In genomic region chrX:14043209-14043608, GRCh38 we compare ENCODE assay signal across 16 cellular contexts. TPM values are rescaled to one million over a fixed set of nuclear protein-coding genes. Genes with fewer than 3 reads are reported as not detected.
DNase-seq lines count a peak whose midpoint lies in the region; ATAC-seq, FAIRE-seq and TF ChIP-seq lines count a peak whose summit lies in the region.
"Had no signal": no experiment of that assay in that cellular context is flagged by ENCODE, and none has a peak within 500 bp of the region (broad histone marks: within the 10 kb centered on the region; RNA-seq: fewer than 3 reads in every experiment).

No MANE protein-coding gene starts in this region.

- no peaks in the 10 kb centered on the region for H3K9me3 ChIP-seq in MM.1S (replicated peaks; ENCODE audit: insufficient read depth, low read length)
- H3K9me3 ChIP-seq in keratinocyte (ENCODE audit: control insufficient read depth, low read depth, low read length): no peaks in the 10 kb centered on the region
- H3K9me3 ChIP-seq in colonic mucosa: no peaks in the 10 kb centered on the region
- H3K9me3 ChIP-seq: BE2C, HAP-1 had no signal

- H4K20me1 ChIP-seq in MM.1S (ENCODE audit: insufficient read depth, low read length) (no peaks in the 10 kb centered on the region), keratinocyte (ENCODE audit: control insufficient read depth, extremely low read depth, insufficient read depth, low read length) (no peaks in the 10 kb centered on the region)

- H3K4me3 ChIP-seq in MM.1S (ENCODE audit: low read length) (no peak overlapping the region), keratinocyte (ENCODE audit: control insufficient read depth in 2 of 3, extremely low read depth in 1 of 3, insufficient read depth in 2 of 3, low read depth in 1 of 3, low read length in 3 of 3) (no peak overlapping the region), colonic mucosa (no peak overlapping the region)
- H3K4me3 ChIP-seq: GM23248, HAP-1 had no signal

- H3K4me2 ChIP-seq in MM.1S (ENCODE audit: low read depth, low read length) (peak overlapping the region; percentile 27; the same call in 1 of the 2 replicates), keratinocyte (ENCODE audit: control insufficient read depth, extremely low read depth, insufficient read depth, low read depth, low read length) (no peak overlapping the region)

- H2AFZ ChIP-seq in MM.1S (ENCODE audit: low read length) (0 out of 2 replicates have a peak overlapping the region, but pooled peaks have one; percentile 35), keratinocyte (ENCODE audit: control insufficient read depth, low read length) (no peak overlapping the region)
- H2AFZ ChIP-seq: GM23248 had no signal

- H3K36me3 ChIP-seq in MM.1S (replicated peaks; ENCODE audit: insufficient read depth, low read length) (no peaks in the 10 kb centered on the region), keratinocyte (ENCODE audit: control insufficient read depth in 2 of 2, extremely low read depth in 1 of 2, insufficient read depth in 2 of 2, low read length in 2 of 2) (no peaks in the 10 kb centered on the region), colonic mucosa (no peaks in the 10 kb centered on the region)
- H3K36me3 ChIP-seq: BE2C, HAP-1 had no signal

- DNase-seq in MM.1S (no peak), SK-MEL-5 (ENCODE audit: low read depth, low spot score) (peak; percentile 47), keratinocyte (ENCODE audit: low read depth, low spot score) (no peak), colonic mucosa (no peak)
- DNase-seq in activated CD4-positive, alpha-beta T cell treated with anti-CD3 and anti-CD28 coated beads for 48 hours: no peak
- DNase-seq: ACHN; BE2C; C1 segment of cervical spinal cord; CD4-positive, alpha-beta T cell; DMS153; DMS79 treated with DMSO at 0.1 percent for 48 hours; GF-D8; GM23248 had no signal

- H3F3A ChIP-seq in MM.1S (ENCODE audit: insufficient read depth, low read length): no peaks in the 10 kb centered on the region

- H3K4me1 ChIP-seq in MM.1S (ENCODE audit: low read length) (peaks cover 4% of the 10 kb centered on the region; the same call in 1 of the 2 replicates), keratinocyte (ENCODE audit: control insufficient read depth, extremely low read depth, insufficient read depth, low read length) (peaks cover 5% of the 10 kb centered on the region), colonic mucosa (no peaks in the 10 kb centered on the region)
- H3K4me1 ChIP-seq: BE2C, HAP-1 had no signal

- in situ Hi-C loops in SK-MEL-5 (cut with HindIII; ENCODE audit: low pct_unique_long_range_greater_than_20kb, low sequenced_read_pairs): no loop called here

- H3K27me3 ChIP-seq in MM.1S (replicated peaks; ENCODE audit: insufficient read depth, low read length) (no peaks in the 10 kb centered on the region), keratinocyte (ENCODE audit: control insufficient read depth, extremely low read depth, insufficient read depth, low read length) (peaks cover 4% of the 10 kb centered on the region), colonic mucosa (no peaks in the 10 kb centered on the region)
- H3K27me3 ChIP-seq: BE2C had no signal

- ATAC-seq in GM21723 (IDR thresholded peaks at IDR 0.05; ENCODE audit: unreplicated experiment): no peak

- peak; percentile 61 for FAIRE-seq in keratinocyte (lab: Jason Lieb, UNC)
- FAIRE-seq: A204.1 had no signal

- H3K9ac ChIP-seq in MM.1S (ENCODE audit: low read length): no peak overlapping the region
- H3K9ac ChIP-seq in keratinocyte (ENCODE audit: control insufficient read depth, extremely low read depth, insufficient read depth, low read length): no peak overlapping the region
- H3K9ac ChIP-seq in colonic mucosa (ENCODE audit: low read depth in 2 of 2, low read length in 2 of 2): no peak overlapping the region
- H3K9ac ChIP-seq: GM23248 had no signal

- TF ChIP-seq CTCF in MM.1S (IDR thresholded peaks at IDR 0.05; ENCODE audit: low read length) (no peak), keratinocyte (optimal IDR thresholded peaks at IDR 0.05 in 1 of 3, IDR thresholded peaks at IDR 0.05 in 1 of 3, conservative IDR thresholded peaks at IDR 0.05 in 1 of 3; ENCODE audit: extremely low read depth in 1 of 3, insufficient read depth in 2 of 3, low read length in 3 of 3) (no peak), colonic mucosa (IDR thresholded peaks at IDR 0.05) (no peak)

- no peaks in the 10 kb centered on the region for H3K9me2 ChIP-seq in MM.1S (replicated peaks; ENCODE audit: insufficient read depth, low read length)

- intact Hi-C loops in colonic mucosa (cut with DNase I): loop anchor here (10.0 kb wide), 1 partner anchor 1202 kb away; no protein-coding TSS in a partner anchor

- H3K9me1 ChIP-seq in keratinocyte (ENCODE audit: control insufficient read depth, extremely low read depth, insufficient read depth, low read length): no peaks in the 10 kb centered on the region

- H3K27ac ChIP-seq in MM.1S (ENCODE audit: low read length): no peak overlapping the region
- H3K27ac ChIP-seq in keratinocyte (ENCODE audit: control insufficient read depth, insufficient read depth, low read length): no peak overlapping the region
- no peak overlapping the region for H3K27ac ChIP-seq in colonic mucosa
- H3K27ac ChIP-seq: GM23248 had no signal

- H3K79me2 ChIP-seq in MM.1S (ENCODE audit: low read length) (no peaks in the 10 kb centered on the region), keratinocyte (ENCODE audit: control insufficient read depth, insufficient read depth, low read length) (no peaks in the 10 kb centered on the region)

- dilution Hi-C loops in keratinocyte (cut with MboI; ENCODE audit: extremely low pct_ligation_motif_present, low sequenced_read_pairs): no loop called here

RNA-seq across cellular contexts. Expression of gene GEMIN8, which starts 13.5 kb away (rescaled TPM):
- total RNA-seq in SK-MEL-5 (2014; rRNA removed; shearing (Covaris generic)): 15.0 and 15.9 TPM in 2 replicates
- polyA plus RNA-seq in SK-MEL-5 (2015; cell fraction: cytosol; rRNA removed): 15.9 and 17.7 TPM in 2 replicates
- polyA plus RNA-seq in SK-MEL-5 (2015; cell fraction: nucleus; rRNA removed): 69.7 and 109 TPM in 2 replicates
- polyA plus RNA-seq in keratinocyte: 36.4 to 38.8 TPM (median 37.9 TPM) in 3 replicates
- polyA plus RNA-seq in keratinocyte (2011; ENCODE audit: low read depth): 36.3 TPM
- 30.2 and 39.9 TPM in 2 replicates for polyA plus RNA-seq in keratinocyte (2011; cell fraction: cytosol; rRNA removed)
- polyA plus RNA-seq in keratinocyte (2011; cell fraction: nucleus; rRNA removed): 40.4 and 46.5 TPM in 2 replicates
- polyA plus RNA-seq in keratinocyte (2012; ENCODE audit: low replicate concordance): 20.5 and 23.9 TPM in 2 replicates
- 25.3 to 40.8 TPM (median 35.4 TPM) in 3 replicates for polyA minus RNA-seq in keratinocyte
- 18.6 TPM for polyA minus RNA-seq in keratinocyte (2011; cell fraction: cytosol; rRNA and poly(A)+ RNA removed)
- polyA minus RNA-seq in keratinocyte (2011; cell fraction: nucleus; rRNA and poly(A)+ RNA removed): 10.6 and 15.8 TPM in 2 replicates
- 10 to 100 TPM; 16.4 to 20.9 TPM for total RNA-seq in colonic mucosa
